Comparison of ENCODE assay signal across 8 cellular contexts in genomic region chr12:68612675-68613074, GRCh38. TPM values are rescaled to one million over a fixed set of nuclear protein-coding genes. Genes with fewer than 3 reads are reported as not detected.
DNase-seq lines count a peak whose midpoint lies in the region; ATAC-seq and TF ChIP-seq lines count a peak whose summit lies in the region.

No MANE protein-coding gene starts in this region.

- no peaks in the 10 kb centered on the region for H3K27me3 ChIP-seq in Peyer's patch

- no peak for DNase-seq in GM12864 (ENCODE audit: low read depth)
- no peak for DNase-seq in Peyer's patch
- DNase-seq in epithelial cell of prostate (ENCODE audit: low read depth, low spot score), result no peak
- no peak for DNase-seq in progenitor cell of endocrine pancreas (ENCODE audit: low spot score, unreplicated experiment)
- DNase-seq in DMS153 (lab: John Stamatoyannopoulos, UW), result no peak
- DNase-seq in iPS-NIHi11 (ENCODE audit: low spot score), result no peak
- no peak for DNase-seq in NCI-H146 treated with DMSO at 0.1 percent for 48 hours (lab: John Stamatoyannopoulos, UW; ENCODE audit: unreplicated experiment)

- H3K4me3 Mint-ChIP-seq in progenitor cell of endocrine pancreas (ENCODE audit: low read depth), result peak overlapping the region; percentile 92

- TF ChIP-seq POLR2A in Peyer's patch (IDR thresholded peaks at IDR 0.05), result peak; percentile 11 to 29

- H3K27ac ChIP-seq in Peyer's patch (peak overlapping the region; percentile 96 to 100 (median 97)), epithelial cell of prostate (peak overlapping the region; percentile 85)

- no peaks in the 10 kb centered on the region for H3K9me3 ChIP-seq in Peyer's patch

- no peaks in the 10 kb centered on the region for H3K9me3 Mint-ChIP-seq in progenitor cell of endocrine pancreas (ENCODE audit: low read depth)

- H3K4me3 ChIP-seq in GM12864 (ENCODE audit: low read depth, low read length) (peak overlapping the region; percentile 85), Peyer's patch (peak overlapping the region; percentile 60 to 83 (median 78))

- peaks cover 7% of the 10 kb centered on the region for H3K36me3 Mint-ChIP-seq in progenitor cell of endocrine pancreas (ENCODE audit: insufficient read depth)

- H3K4me1 Mint-ChIP-seq in progenitor cell of endocrine pancreas (ENCODE audit: low read depth), result peaks cover 41% of the 10 kb centered on the region

- H3K27me3 Mint-ChIP-seq in progenitor cell of endocrine pancreas, result no peaks in the 10 kb centered on the region

- no peak for ATAC-seq in HG03135 (IDR thresholded peaks at IDR 0.05; ENCODE audit: unreplicated experiment)

- TF ChIP-seq CTCF in GM12864 (IDR thresholded peaks at IDR 0.05; ENCODE audit: low read depth, low read length, missing control alignments) (no peak), Peyer's patch (IDR thresholded peaks at IDR 0.05) (no peak), progenitor cell of endocrine pancreas (IDR thresholded peaks at IDR 0.05; ENCODE audit: unreplicated experiment) (no peak)

- H3K4me1 ChIP-seq in Peyer's patch, result peaks cover 0 to 49% (median 7%) of the 10 kb centered on the region in 4 donors

- H3K27ac Mint-ChIP-seq in progenitor cell of endocrine pancreas, result peak overlapping the region; percentile 97

- no peaks in the 10 kb centered on the region for H3K36me3 ChIP-seq in Peyer's patch

RNA-seq across cellular contexts. Expression of gene RAP1B, which starts 2.0 kb away (rescaled TPM):
- total RNA-seq in Peyer's patch (100 to 1,000 TPM; 123 to 210 (median 140) TPM), progenitor cell of endocrine pancreas (81.8 and 83.6 TPM in 2 replicates)
